Comparison of ENCODE assay signal across 24 cellular contexts in genomic region chr1:62185677-62186076, GRCh38. TPM values are rescaled to one million over a fixed set of nuclear protein-coding genes. Genes with fewer than 3 reads are reported as not detected.
DNase-seq lines count a peak whose midpoint lies in the region; ATAC-seq, FAIRE-seq and TF ChIP-seq lines count a peak whose summit lies in the region.
"Had no signal": no experiment of that assay in that cellular context is flagged by ENCODE, and none has a peak within 500 bp of the region (broad histone marks: within the 10 kb centered on the region; RNA-seq: fewer than 3 reads in every experiment).

No MANE protein-coding gene starts in this region.

- H3K4me3 ChIP-seq in H1 (ENCODE audit: extremely low read depth in 1 of 4, insufficient read depth in 2 of 4, low read depth in 3 of 4, low read length in 4 of 4): no peak overlapping the region
- no peak overlapping the region for H3K4me3 ChIP-seq in mesendoderm (ENCODE audit: low read length)
- no peak overlapping the region for H3K4me3 ChIP-seq in heart left ventricle
- H3K4me3 ChIP-seq: BLaER1 had no signal

- H2AFZ ChIP-seq in H1 (ENCODE audit: low read length): no peak overlapping the region

- H4K91ac ChIP-seq in H1 (replicated peaks; ENCODE audit: insufficient read length, low read length): no peak overlapping the region

- no peak overlapping the region for H3K4ac ChIP-seq in H1 (replicated peaks; ENCODE audit: insufficient read length, low read depth, low read length)
- no peak overlapping the region for H3K4ac ChIP-seq in mesendoderm (ENCODE audit: low read depth, low read length)

- no peak overlapping the region for H2BK20ac ChIP-seq in H1 (ENCODE audit: low read length)

- no peak for TF ChIP-seq EP300 in H1 (IDR thresholded peaks at IDR 0.05; ENCODE audit: borderline replicate concordance in 1 of 2, low read depth in 2 of 2, low read length in 2 of 2)

- H3K9me3 ChIP-seq in H1 (ENCODE audit: insufficient read depth in 2 of 2, low read depth in 1 of 2, low read length in 1 of 2) (no peaks in the 10 kb centered on the region; a peak in 1 of 4 replicates), heart left ventricle (no peaks in the 10 kb centered on the region)
- H3K9me3 ChIP-seq: BLaER1, Caco-2 had no signal

- H3K9ac ChIP-seq in H1 (replicated peaks in 1 of 4; ENCODE audit: extremely low read depth in 1 of 4, low read depth in 3 of 4, low read length in 3 of 4) (no peak overlapping the region), mesendoderm (ENCODE audit: low read length) (no peak overlapping the region)
- H3K9ac ChIP-seq: BLaER1 had no signal

- no peak overlapping the region for H3K23ac ChIP-seq in H1 (ENCODE audit: insufficient read length)
- H3K23ac ChIP-seq in mesendoderm (ENCODE audit: low read length): no peak overlapping the region

- WGBS in H1 (ENCODE audit: extremely low coverage in 1 of 2, insufficient coverage in 1 of 2, insufficient read length in 1 of 2, insufficient replicate concordance in 2 of 2, low coverage in 1 of 2, low lambda C conversion rate in 2 of 2, missing lambda C conversion rate in 1 of 2), 2 experiments: 96% methylated on average over 3 of the region's 3 CpGs; no CpG with 5 or more reads in 1 of the 2 experiments
- no CpG with 5 or more reads among the region's 3 CpGs for WGBS in mesendoderm (ENCODE audit: extremely low coverage, insufficient coverage, low lambda C conversion rate)
- 79 to 86% (median 84%) methylated on average over 3 of the region's 3 CpGs for WGBS in heart left ventricle, 4 donors

- CTCF ChIA-PET in H1 (lab: Charles Lee; ENCODE audit: partially characterized antibody): interaction anchor here (1.1 to 3.8 kb wide), 4 partner anchors 10 to 44 kb away, joined by 3 to 20 read pairs (median 7); no protein-coding TSS in a partner anchor

- no peak for FAIRE-seq in H1 (lab: Jason Lieb, UNC)
- FAIRE-seq: A204.1, GM12891, GM18507 had no signal

- no peaks in the 10 kb centered on the region for H3K23me2 ChIP-seq in H1 (ENCODE audit: low read depth, low read length)

- intact Hi-C loops in heart left ventricle (cut with DNase I): no loop called here

- 0 out of 2 replicates have a peak overlapping the region, but pooled peaks have one; percentile 77 for H2BK15ac ChIP-seq in H1 (ENCODE audit: low read length)
- H2BK15ac ChIP-seq in mesendoderm (replicated peaks; ENCODE audit: low read depth): peak overlapping the region; percentile 9

- H4K8ac ChIP-seq in H1 (ENCODE audit: extremely low read depth, insufficient read depth, low read length) (no peak overlapping the region), mesendoderm (ENCODE audit: low read depth, low read length) (no peak overlapping the region)

- no peak for TF ChIP-seq RAD21 in H1 (IDR thresholded peaks at IDR 0.05 in 1 of 2, conservative IDR thresholded peaks at IDR 0.05 in 1 of 2; ENCODE audit: low read depth in 2 of 2, low read length in 2 of 2)

- peak; percentile 25 for DNase-seq in DMS 273 (lab: John Stamatoyannopoulos, UW; ENCODE audit: unreplicated experiment)
- DNase-seq in DMS 273 treated with DMSO at 0.1 percent for 48 hours (lab: John Stamatoyannopoulos, UW): no peak
- no peak for DNase-seq in H1 (ENCODE audit: low read depth in 1 of 2, low spot score in 2 of 2)
- no peak for DNase-seq in mesendoderm
- no peak for DNase-seq in NCI-H446 (lab: John Stamatoyannopoulos, UW)
- DNase-seq in heart left ventricle: no peak
- DNase-seq: Caco-2; CD4-positive, CD25-positive, alpha-beta regulatory T cell; CD8-positive, alpha-beta T cell; DMS79 treated with DMSO at 0.1 percent for 48 hours; GF-D8; GOT3; H7 had no signal

- H3K56ac ChIP-seq in H1 (replicated peaks; ENCODE audit: insufficient read length, low read depth, low read length) (no peak overlapping the region), mesendoderm (ENCODE audit: low read length) (no peak overlapping the region)

- no peak overlapping the region for H4K5ac ChIP-seq in H1 (ENCODE audit: insufficient read length, low read depth, low read length)
- no peak overlapping the region for H4K5ac ChIP-seq in mesendoderm (ENCODE audit: low read length)

- TF ChIP-seq CTCF in H1 (IDR thresholded peaks at IDR 0.05; ENCODE audit: control extremely low read depth in 1 of 3, insufficient read depth in 1 of 3, low read depth in 1 of 3, low read length in 3 of 3) (no peak), heart left ventricle (IDR thresholded peaks at IDR 0.05) (no peak)

- H3K18ac ChIP-seq in H1 (ENCODE audit: extremely low read depth, low read length) (peak overlapping the region; percentile 13; the same call in 1 of the 2 replicates), mesendoderm (ENCODE audit: low read length) (no peak overlapping the region)

- H3K4me2 ChIP-seq in H1 (ENCODE audit: insufficient read depth in 1 of 2, low read depth in 2 of 2, low read length in 2 of 2): no peak overlapping the region
- no peak overlapping the region for H3K4me2 ChIP-seq in mesendoderm (ENCODE audit: low read length)
- H3K4me2 ChIP-seq: BLaER1 had no signal

- no peak for ATAC-seq in heart left ventricle
- ATAC-seq: CD8-positive, alpha-beta T cell; HCT116 had no signal

- H4K20me1 ChIP-seq in H1 (replicated peaks in 1 of 2; ENCODE audit: control insufficient read depth in 1 of 2, insufficient read depth in 2 of 2, low read length in 2 of 2): no peaks in the 10 kb centered on the region
- H4K20me1 ChIP-seq: BLaER1 had no signal

- H2BK5ac ChIP-seq in H1 (ENCODE audit: low read depth, low read length) (no peak overlapping the region), mesendoderm (ENCODE audit: low read length) (no peak overlapping the region)

- H2AK5ac ChIP-seq in H1 (ENCODE audit: low read depth, low read length): no peak overlapping the region
- no peak overlapping the region for H2AK5ac ChIP-seq in mesendoderm (ENCODE audit: low read length)

- POLR2A ChIA-PET in H1 (lab: Charles Lee; ENCODE audit: partially characterized antibody): interaction anchor here (0.6 to 27.8 kb wide), 3 partner anchors 11 to 46 kb away, joined by 3 to 1232 read pairs (median 46); partner anchors contain the start of gene L1TD1

- H3K14ac ChIP-seq in H1 (ENCODE audit: insufficient read length): no peak overlapping the region

- peak overlapping the region; percentile 75; the same call in 1 of the 2 replicates for H2BK12ac ChIP-seq in H1 (ENCODE audit: low read depth, low read length)

- H2BK120ac ChIP-seq in H1 (replicated peaks; ENCODE audit: low read depth, low read length) (peak overlapping the region; percentile 54), mesendoderm (ENCODE audit: low read depth, low read length) (no peak overlapping the region)

- H3K79me1 ChIP-seq in H1 (ENCODE audit: low read depth, low read length) (no peaks in the 10 kb centered on the region; the same call in 1 of the 2 replicates), mesendoderm (ENCODE audit: low read length) (no peaks in the 10 kb centered on the region)

- H3K27me3 ChIP-seq in H1 (replicated peaks in 1 of 4; ENCODE audit: control insufficient read depth in 3 of 4, extremely low read depth in 1 of 4, insufficient read depth in 3 of 4, low read length in 3 of 4) (no peaks in the 10 kb centered on the region), mesendoderm (ENCODE audit: insufficient read depth, low read length, poor library complexity) (no peaks in the 10 kb centered on the region), heart left ventricle (no peaks in the 10 kb centered on the region)
- H3K27me3 ChIP-seq: BLaER1 had no signal

- no peaks in the 10 kb centered on the region for H3K36me3 ChIP-seq in H1 (ENCODE audit: control insufficient read depth in 2 of 4, insufficient read depth in 4 of 4, low read length in 3 of 4)
- no peaks in the 10 kb centered on the region for H3K36me3 ChIP-seq in mesendoderm (ENCODE audit: control insufficient read depth, insufficient read depth, low read length)
- no peaks in the 10 kb centered on the region for H3K36me3 ChIP-seq in heart left ventricle
- H3K36me3 ChIP-seq: BLaER1 had no signal

- H3K27ac ChIP-seq in H1 (ENCODE audit: low read depth, low read length) (no peak overlapping the region; the same call in 1 of the 2 replicates), mesendoderm (ENCODE audit: low read depth, low read length) (no peak overlapping the region), heart left ventricle (no peak overlapping the region)
- H3K27ac ChIP-seq: 22Rv1, BLaER1, C4-2B had no signal

- H3K4me1 ChIP-seq in H1 (replicated peaks in 1 of 4; ENCODE audit: control insufficient read depth in 3 of 4, insufficient read depth in 4 of 4, low read length in 3 of 4) (peaks cover 7 to 25% (median 16%) of the 10 kb centered on the region in 4 experiments; a peak in 5 of 7 replicates), mesendoderm (ENCODE audit: control insufficient read depth, low read depth, low read length) (peaks cover 2% of the 10 kb centered on the region), heart left ventricle (no peaks in the 10 kb centered on the region)
- H3K4me1 ChIP-seq: BLaER1, Caco-2 had no signal

- H3K79me2 ChIP-seq in H1 (ENCODE audit: control insufficient read depth in 1 of 2, insufficient read depth in 2 of 2, low read length in 2 of 2) (no peaks in the 10 kb centered on the region), mesendoderm (ENCODE audit: control insufficient read depth, insufficient read depth, low read length) (no peaks in the 10 kb centered on the region)

- TF ChIP-seq POLR2A in H1 (IDR thresholded peaks at IDR 0.05; ENCODE audit: control extremely low read depth in 1 of 2, low read depth in 2 of 2, low read length in 2 of 2) (no peak), heart left ventricle (IDR thresholded peaks at IDR 0.05) (no peak)

TF ChIP-seq in H1, 55 proteins besides CTCF, POLR2A, EP300 and RAD21 (continues in another document):
- TF ChIP-seq KDM1A (IDR thresholded peaks at IDR 0.05; ENCODE audit: borderline replicate concordance, low read length) (no peak), SIN3A (conservative IDR thresholded peaks at IDR 0.05 in 1 of 2, IDR thresholded peaks at IDR 0.05 in 1 of 2; ENCODE audit: low read depth in 1 of 2, low read length in 2 of 2) (no peak), JUN (IDR thresholded peaks at IDR 0.05; ENCODE audit: low read depth, low read length) (no peak), TBP (IDR thresholded peaks at IDR 0.05; ENCODE audit: low read depth, low read length) (no peak), CBX8 (IDR thresholded peaks at IDR 0.05; ENCODE audit: borderline replicate concordance, low read depth, low read length) (no peak)

RNA-seq across cellular contexts. Expression of gene L1TD1, which starts 9.0 kb away (rescaled TPM):
- 425 and 441 TPM in 2 replicates for total RNA-seq in H1 (2021; fragmentation: NEBNext Ultra II Directional; extraction: Animal tissue kit (Norgen Biotek cat#: 25700))
- polyA plus RNA-seq in H1 (2011; rRNA removed) (20.8 and 35.3 TPM in 2 replicates), heart left ventricle (under 1 TPM in 1 of 2 donors, not detected in 1; 0.29 TPM)
- polyA plus RNA-seq in H1 (2011; cell fraction: cytosol; rRNA removed): 102 TPM
- polyA plus RNA-seq in H1 (2011; cell fraction: nucleus; rRNA removed): 28.5 TPM
- 165 to 378 TPM (median 196 TPM) in 4 replicates for polyA plus RNA-seq in H1 (2012, experiment 1 of 2)
- 19.6 TPM for polyA plus RNA-seq in H1 (2012, experiment 2 of 2)
- 521 TPM for polyA plus RNA-seq in H1 (2013, experiment 1 of 2)
- polyA plus RNA-seq in H1 (2013, experiment 2 of 2): 516 TPM
- 32.9 and 39.8 TPM in 2 replicates for polyA minus RNA-seq in H1 (2011; rRNA and poly(A)+ RNA removed)
- 55.6 TPM for polyA minus RNA-seq in H1 (2011; cell fraction: cytosol; rRNA and poly(A)+ RNA removed)
- polyA minus RNA-seq in H1 (2011; cell fraction: nucleus; rRNA and poly(A)+ RNA removed): 94.0 TPM
- polyA plus RNA-seq in mesendoderm (2013, experiment 1 of 2): 489 TPM
- 482 TPM for polyA plus RNA-seq in mesendoderm (2013, experiment 2 of 2)
- under 1 TPM in 2 of 9 donors, not detected in 7; 0.12 to 0.14 TPM for total RNA-seq in heart left ventricle
- total RNA-seq: B cell; CD4-positive, CD25-positive, alpha-beta regulatory T cell; CD8-positive, alpha-beta T cell; Daoy; G401 had no signal
- polyA plus RNA-seq: AG04450; CD4-positive, CD25-positive, alpha-beta regulatory T cell had no signal

Comparison
In these comparisons a context has a peak if more than half of its experiments do, and no peak if none do; other contexts are left out.
1. RNA of gene L1TD1, which starts 9.0 kb away (total RNA-seq): 425 to 441 TPM in H1; 0.12 to 0.14 TPM in heart left ventricle; every median in the first group is over 100 times any median in the second.